In the genomic region with DNA sequence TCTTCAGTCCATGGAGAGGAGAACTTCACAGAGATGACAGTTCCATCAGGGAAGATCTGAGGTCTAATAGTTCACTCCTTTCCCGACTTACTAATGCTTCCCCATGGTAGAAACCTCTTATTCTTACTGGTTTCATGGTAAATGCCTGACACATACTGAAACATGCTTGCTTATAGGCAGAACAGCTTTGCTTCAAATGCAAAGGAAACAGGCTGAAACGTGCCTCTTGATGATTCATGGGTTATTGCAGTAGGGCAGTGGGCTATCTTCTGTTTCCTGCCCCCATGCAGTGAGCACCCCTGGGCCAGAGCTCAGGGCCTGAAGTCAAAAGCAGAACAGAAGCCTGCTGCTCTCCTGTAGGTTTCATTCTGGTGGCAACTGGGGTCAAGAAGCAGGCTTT, we compare ENCODE assay signal across 27 cellular contexts.
"Had no signal": no experiment of that assay in that cellular context is flagged by ENCODE, and none has a peak within 500 bp of the region (broad histone marks: within the 10 kb centered on the region; RNA-seq: fewer than 3 reads in every experiment).

No MANE protein-coding gene starts in this region.

- H3K9me3 Mint-ChIP-seq: activated CD4-positive, alpha-beta T cell treated with anti-CD3 and anti-CD28 coated beads, Interleukin-2, amount 10 ng/mL, durations not matched to agents 7 days and 5 days; activated CD8-positive, alpha-beta T cell treated with anti-CD3 and anti-CD28 coated beads for 36 hours; activated naive CD4-positive, alpha-beta T cell treated with anti-CD3 and anti-CD28 coated beads, Interleukin-2, amount 50 U/mL, for 24 hours; stimulated activated naive B cell treated with anti-CD40 and anti-IgM and Interleukin-4, amounts not matched to agents 10 μg/mL and 1 μg/mL and 100 μg/mL, for 72 hours; T-helper 2 cell treated with Interferon-gamma antibody and Interleukin-4, amounts not matched to agents 5 μg/mL and 100 μg/mL, for 36 hours had no signal

- FAIRE-seq: TTC549, urothelium cell line had no signal

- H3K36me3 ChIP-seq: transverse colon, WERI-Rb-1 had no signal

- H3K79me2 ChIP-seq: hepatocyte had no signal

- H3K4me2 ChIP-seq: hepatocyte, smooth muscle cell had no signal

- H3K36me3 Mint-ChIP-seq: activated CD8-positive, alpha-beta memory T cell treated with anti-CD3 and anti-CD28 coated beads, Interleukin-2, amount 10 ng/mL, durations not matched to agents 7 days and 5 days; activated naive CD4-positive, alpha-beta T cell treated with anti-CD3 and anti-CD28 coated beads, Interleukin-2, amount 50 U/mL, for 24 hours; immature natural killer cell; naive B cell; stimulated activated naive B cell treated with anti-CD40 and anti-IgM and Interleukin-4, amounts not matched to agents 10 μg/mL and 1 μg/mL and 100 μg/mL, for 72 hours had no signal

- H3K4me3 ChIP-seq: body of pancreas, coronary artery, hepatocyte, smooth muscle cell, transverse colon had no signal

- H3K27ac ChIP-seq: body of pancreas, coronary artery, hepatocyte, transverse colon, WERI-Rb-1 had no signal

- DNase-seq: activated CD4-positive, alpha-beta T cell treated with anti-CD3 and anti-CD28 coated beads, Interleukin-2, amount 10 ng/mL, durations not matched to agents 7 days and 5 days; activated CD4-positive, CD25-positive, alpha-beta regulatory T cell treated with anti-CD3 and anti-CD28 coated beads, Interleukin-2, amount 50 U/mL, for 72 hours; activated CD8-positive, alpha-beta memory T cell treated with anti-CD3 and anti-CD28 coated beads, Interleukin-2, amount 10 ng/mL, durations not matched to agents 7 days and 5 days; activated CD8-positive, alpha-beta T cell treated with anti-CD3 and anti-CD28 coated beads for 36 hours; activated gamma-delta T cell treated with Interleukin-2 at 50 U/mL for 16 hours; activated T-cell treated with anti-CD3 and anti-CD28 coated beads for 4 hours; anterior cingulate cortex; body of pancreas; central memory CD4-positive, alpha-beta T cell; endodermal cell; erythroblast; foreskin fibroblast; immature natural killer cell; naive B cell; occipital lobe; stimulated activated CD4-positive, alpha-beta T cell treated with anti-CD3 and anti-CD28 coated beads, Interleukin-15, amount 100 ng/mL, for 24 hours; stimulated activated naive B cell treated with anti-CD40 and anti-IgM and Interleukin-4, amounts not matched to agents 10 μg/mL and 1 μg/mL and 100 μg/mL, for 72 hours; transverse colon; WERI-Rb-1 had no signal

- H2AFZ ChIP-seq: hepatocyte had no signal

- H3K27me3 ChIP-seq: body of pancreas, hepatocyte, transverse colon had no signal

- H3K4me1 Mint-ChIP-seq: activated CD4-positive, alpha-beta T cell treated with anti-CD3 and anti-CD28 coated beads, Interleukin-2, amount 10 ng/mL, durations not matched to agents 7 days and 5 days; activated CD8-positive, alpha-beta memory T cell treated with anti-CD3 and anti-CD28 coated beads, Interleukin-2, amount 10 ng/mL, durations not matched to agents 7 days and 5 days; activated naive CD4-positive, alpha-beta T cell treated with anti-CD3 and anti-CD28 coated beads, Interleukin-2, amount 50 U/mL, for 24 hours; immature natural killer cell; naive B cell; stimulated activated naive B cell treated with anti-CD40 and anti-IgM and Interleukin-4, amounts not matched to agents 10 μg/mL and 1 μg/mL and 100 μg/mL, for 72 hours had no signal

- ATAC-seq: activated CD8-positive, alpha-beta memory T cell treated with anti-CD3 and anti-CD28 coated beads, Interleukin-2, amount 10 ng/mL, durations not matched to agents 7 days and 5 days; activated CD8-positive, alpha-beta T cell treated with anti-CD3 and anti-CD28 coated beads for 36 hours; body of pancreas; sciatic nerve; stimulated activated naive B cell treated with anti-CD40 and anti-IgM and Interleukin-4, amounts not matched to agents 10 μg/mL and 1 μg/mL and 100 μg/mL, for 72 hours had no signal

- H3K27ac Mint-ChIP-seq: activated CD4-positive, alpha-beta T cell treated with anti-CD3 and anti-CD28 coated beads, Interleukin-2, amount 10 ng/mL, durations not matched to agents 7 days and 5 days; activated CD8-positive, alpha-beta memory T cell treated with anti-CD3 and anti-CD28 coated beads, Interleukin-2, amount 10 ng/mL, durations not matched to agents 7 days and 5 days; activated CD8-positive, alpha-beta T cell treated with anti-CD3 and anti-CD28 coated beads for 36 hours; activated naive CD4-positive, alpha-beta T cell treated with anti-CD3 and anti-CD28 coated beads, Interleukin-2, amount 50 U/mL, for 24 hours; endodermal cell; immature natural killer cell; naive B cell; stimulated activated naive B cell treated with anti-CD40 and anti-IgM and Interleukin-4, amounts not matched to agents 10 μg/mL and 1 μg/mL and 100 μg/mL, for 72 hours; T-helper 2 cell treated with Interferon-gamma antibody and Interleukin-4, amounts not matched to agents 5 μg/mL and 100 μg/mL, for 36 hours had no signal

- H3K4me3 Mint-ChIP-seq: activated CD4-positive, alpha-beta T cell treated with anti-CD3 and anti-CD28 coated beads, Interleukin-2, amount 10 ng/mL, durations not matched to agents 7 days and 5 days; activated CD8-positive, alpha-beta memory T cell treated with anti-CD3 and anti-CD28 coated beads, Interleukin-2, amount 10 ng/mL, durations not matched to agents 7 days and 5 days; activated CD8-positive, alpha-beta T cell treated with anti-CD3 and anti-CD28 coated beads for 36 hours; activated naive CD4-positive, alpha-beta T cell treated with anti-CD3 and anti-CD28 coated beads, Interleukin-2, amount 50 U/mL, for 24 hours; endodermal cell; immature natural killer cell; naive B cell; stimulated activated naive B cell treated with anti-CD40 and anti-IgM and Interleukin-4, amounts not matched to agents 10 μg/mL and 1 μg/mL and 100 μg/mL, for 72 hours; T-helper 2 cell treated with Interferon-gamma antibody and Interleukin-4, amounts not matched to agents 5 μg/mL and 100 μg/mL, for 36 hours had no signal

- H3K4me1 ChIP-seq: body of pancreas, transverse colon had no signal

- H3K9me3 ChIP-seq: body of pancreas, transverse colon had no signal

- H3K27me3 Mint-ChIP-seq: activated CD4-positive, alpha-beta T cell treated with anti-CD3 and anti-CD28 coated beads, Interleukin-2, amount 10 ng/mL, durations not matched to agents 7 days and 5 days; activated CD8-positive, alpha-beta memory T cell treated with anti-CD3 and anti-CD28 coated beads, Interleukin-2, amount 10 ng/mL, durations not matched to agents 7 days and 5 days had no signal
